14 cellular contexts compared by ENCODE assay signal in the genomic region with DNA sequence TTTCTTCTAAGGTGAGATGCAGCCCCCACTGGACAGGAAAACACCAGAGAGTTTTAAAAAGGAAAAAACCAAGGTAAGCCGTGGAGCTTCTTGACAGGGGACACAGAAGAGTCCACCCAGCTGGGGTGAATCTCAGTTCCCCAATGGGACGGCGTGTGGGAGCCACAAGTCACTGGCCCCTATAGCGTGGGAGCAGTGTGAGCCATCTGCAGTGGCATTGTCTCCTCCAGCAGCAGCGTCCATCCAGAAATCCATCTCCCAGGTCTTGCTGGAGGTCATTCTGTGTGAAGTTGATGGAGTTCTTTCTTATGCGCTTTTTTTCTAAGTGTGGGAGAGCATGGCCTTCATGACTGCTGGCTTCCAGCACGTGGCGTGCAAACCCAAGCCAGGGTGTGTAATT. TPM values are rescaled to one million over a fixed set of nuclear protein-coding genes. Genes with fewer than 3 reads are reported as not detected.
DNase-seq lines count a peak whose midpoint lies in the region; ATAC-seq, FAIRE-seq and TF ChIP-seq lines count a peak whose summit lies in the region.
"Had no signal": no experiment of that assay in that cellular context is flagged by ENCODE, and none has a peak within 500 bp of the region (broad histone marks: within the 10 kb centered on the region; RNA-seq: fewer than 3 reads in every experiment).

No MANE protein-coding gene starts in this region.

- H2AFZ ChIP-seq in MM.1S (ENCODE audit: low read length) (no peak overlapping the region), GM12878 (ENCODE audit: control insufficient read depth, low read depth, low read length) (no peak overlapping the region)

- RAD21 ChIA-PET in GM12878 (lab: Charles Lee; ENCODE audit: unreplicated experiment), result no interaction called here

- in situ Hi-C loops in GM12878 (cut with MboI) (no loop called here), KBM-7 (cut with MboI; ENCODE audit: low pct_unique_long_range_greater_than_20kb, low sequenced_read_pairs) (no loop called here)

- no peaks in the 10 kb centered on the region for H3K27me3 Mint-ChIP-seq in endothelial cell (ENCODE audit: unreplicated experiment)
- H3K27me3 Mint-ChIP-seq: B cell; CD4-positive, alpha-beta memory T cell had no signal

- no peak overlapping the region for H3K4me3 ChIP-seq in BLaER1 treated with 17β-estradiol and CSF1 and Interleukin-3, amounts not matched to agents 10 nM and 100 nM
- no peak overlapping the region; the same call in 1 of the 2 replicates for H3K4me3 ChIP-seq in MM.1S (ENCODE audit: low read length)
- H3K4me3 ChIP-seq in GM12878, result no peak overlapping the region
- H3K4me3 ChIP-seq in mucosa of descending colon, result no peak overlapping the region
- H3K4me3 ChIP-seq: A549, SK-N-MC had no signal

- TF ChIP-seq EP300 in GM12878 (IDR thresholded peaks at IDR 0.05; ENCODE audit: borderline replicate concordance in 1 of 2, control insufficient read depth in 1 of 2, low read depth in 2 of 2, low read length in 2 of 2), result no peak

- POLR2A ChIA-PET in GM10248 (lab: Yijun Ruan, JAX) (no interaction called here), GM12878 (lab: Charles Lee) (no interaction called here)

- no TSS peak for BruUV-seq in GM12878 (replicated peaks; lab: Mats Ljungman, UMichigan)

- TF ChIP-seq POLR2A in GM12878 (IDR thresholded peaks at IDR 0.05; ENCODE audit: low read depth, low read length), result no peak

- TF ChIP-seq RAD21 in GM12878 (IDR thresholded peaks at IDR 0.05; ENCODE audit: insufficient read depth, low read depth, low read length), result no peak

- no peaks in the 10 kb centered on the region for H3K9me3 Mint-ChIP-seq in endothelial cell (ENCODE audit: unreplicated experiment)
- H3K9me3 Mint-ChIP-seq: CD4-positive, alpha-beta memory T cell had no signal

- peak; percentile 48 for ATAC-seq in GM12878
- no peak for ATAC-seq in mucosa of descending colon

- intact Hi-C loops in GM12878 (cut with micrococcal nuclease; ENCODE audit: unreplicated experiment), result no loop called here
- intact Hi-C loops in mucosa of descending colon (cut with DNase I, micrococcal nuclease), result no loop called here

- H3K4me2 ChIP-seq in BLaER1 treated with 17β-estradiol and CSF1 and Interleukin-3, amounts not matched to agents 10 nM and 100 nM, result peak overlapping the region in 10 of 11 experiments; percentile 49 to 89 (median 72); a peak in 19 of 22 replicates
- H3K4me2 ChIP-seq in MM.1S (ENCODE audit: low read depth, low read length) (peak overlapping the region; percentile 78; the same call in 1 of the 2 replicates), GM12878 (ENCODE audit: control insufficient read depth, insufficient read depth) (no peak overlapping the region)
- H3K4me2 ChIP-seq: A549 had no signal

- H3F3A ChIP-seq in MM.1S (ENCODE audit: insufficient read depth, low read length), result peaks cover 21% of the 10 kb centered on the region

- H3K4me1 Mint-ChIP-seq in endothelial cell (ENCODE audit: unreplicated experiment), result peaks cover 14% of the 10 kb centered on the region

- CTCF ChIA-PET in GM10248 (lab: Yijun Ruan, JAX), result interaction anchor here (1.0 to 2.2 kb wide), 5 partner anchors 9 to 83 kb away, joined by 3 to 4 read pairs (median 3); a partner anchor contains a TSS
- CTCF ChIA-PET in GM12878 (lab: Yijun Ruan, JAX), result interaction anchor here (0.6 to 1.3 kb wide), 4 partner anchors 9 to 86 kb away, joined by 3 to 4 read pairs (median 3); a partner anchor contains a TSS

- peaks cover 9 to 29% (median 24%) of the 10 kb centered on the region in 11 experiments; a peak in 21 of 22 replicates for H3K36me3 ChIP-seq in BLaER1 treated with 17β-estradiol and CSF1 and Interleukin-3, amounts not matched to agents 10 nM and 100 nM
- H3K36me3 ChIP-seq in MM.1S (replicated peaks; ENCODE audit: insufficient read depth, low read length) (no peaks in the 10 kb centered on the region), GM12878 (ENCODE audit: control insufficient read depth in 2 of 2, insufficient read depth in 2 of 2, low read length in 1 of 2) (no peaks in the 10 kb centered on the region), mucosa of descending colon (ENCODE audit: low read depth) (no peaks in the 10 kb centered on the region)

- no peak overlapping the region for H3K27ac Mint-ChIP-seq in endothelial cell (ENCODE audit: unreplicated experiment)
- H3K27ac Mint-ChIP-seq: B cell had no signal

- H3K27ac ChIP-seq in BLaER1 treated with 17β-estradiol and CSF1 and Interleukin-3, amounts not matched to agents 10 nM and 100 nM, result no peak overlapping the region
- H3K27ac ChIP-seq in MM.1S (ENCODE audit: low read length) (peak overlapping the region; percentile 75; the same call in 1 of the 2 replicates), GM12878 (ENCODE audit: control insufficient read depth, insufficient read depth) (no peak overlapping the region)
- H3K27ac ChIP-seq: A549, SK-N-MC had no signal

- SMC1A ChIA-PET in GM12878 (lab: Charles Lee; ENCODE audit: uncharacterized antibody, unreplicated experiment), result interaction anchor here (1.3 to 3.8 kb wide), 4 partner anchors 82 to 681 kb away, joined by 3 to 16 read pairs (median 4); no protein-coding TSS in a partner anchor

- WGBS in GM12878 (ENCODE audit: insufficient coverage, insufficient replicate concordance, low lambda C conversion rate, missing lambda C conversion rate), result 98% methylated on average over 8 of the region's 8 CpGs

- H3K9me2 ChIP-seq in MM.1S (replicated peaks; ENCODE audit: insufficient read depth, low read length), result no peaks in the 10 kb centered on the region

- H3K9me3 ChIP-seq in BLaER1 treated with 17β-estradiol and CSF1 and Interleukin-3, amounts not matched to agents 10 nM and 100 nM (replicated peaks in 1 of 11), result no peaks in the 10 kb centered on the region
- no peaks in the 10 kb centered on the region for H3K9me3 ChIP-seq in MM.1S (replicated peaks; ENCODE audit: insufficient read depth, low read length)
- no peaks in the 10 kb centered on the region for H3K9me3 ChIP-seq in GM12878 (replicated peaks; ENCODE audit: control insufficient read depth, insufficient read depth, low read length)
- H3K9me3 ChIP-seq in mucosa of descending colon, result no peaks in the 10 kb centered on the region
- H3K9me3 ChIP-seq: A549, Caco-2 had no signal

- H3K79me2 ChIP-seq in MM.1S (ENCODE audit: low read length), result no peaks in the 10 kb centered on the region
- H3K79me2 ChIP-seq in GM12878 (ENCODE audit: control insufficient read depth, insufficient read depth, low read length), result no peaks in the 10 kb centered on the region

- H3K4me1 ChIP-seq in BLaER1 treated with 17β-estradiol and CSF1 and Interleukin-3, amounts not matched to agents 10 nM and 100 nM, result peaks cover 29 to 52% (median 37%) of the 10 kb centered on the region in 10 experiments
- H3K4me1 ChIP-seq in MM.1S (ENCODE audit: low read length) (peaks cover 18% of the 10 kb centered on the region), GM12878 (ENCODE audit: control insufficient read depth, insufficient read depth, low read length) (peaks cover 24% of the 10 kb centered on the region), mucosa of descending colon (ENCODE audit: low read depth) (peaks cover 3% of the 10 kb centered on the region)
- H3K4me1 ChIP-seq: A549, Caco-2 had no signal

- TF ChIP-seq CTCF in GM10248 (IDR thresholded peaks at IDR 0.05; ENCODE audit: control extremely low read depth, extremely low read depth, low read depth, missing control alignments) (no peak), MM.1S (IDR thresholded peaks at IDR 0.05; ENCODE audit: low read length) (no peak), GM12878 (IDR thresholded peaks at IDR 0.05 in 2 of 3, conservative IDR thresholded peaks at IDR 0.05 in 1 of 3; ENCODE audit: control insufficient read depth in 2 of 3, extremely low read depth in 1 of 3, insufficient read depth in 1 of 3, low read depth in 3 of 3, low read length in 3 of 3) (no peak), endothelial cell (IDR thresholded peaks at IDR 0.05; ENCODE audit: unreplicated experiment) (no peak), mucosa of descending colon (IDR thresholded peaks at IDR 0.05) (no peak)

- peaks cover 0 to 20% (median 0%) of the 10 kb centered on the region in 11 experiments; a peak in 3 of 22 replicates for H4K20me1 ChIP-seq in BLaER1 treated with 17β-estradiol and CSF1 and Interleukin-3, amounts not matched to agents 10 nM and 100 nM
- H4K20me1 ChIP-seq in MM.1S (ENCODE audit: insufficient read depth, low read length) (no peaks in the 10 kb centered on the region), GM12878 (ENCODE audit: control insufficient read depth, insufficient read depth) (no peaks in the 10 kb centered on the region)

- H3K36me3 Mint-ChIP-seq in endothelial cell (ENCODE audit: low read depth, unreplicated experiment), result peaks cover 10% of the 10 kb centered on the region

- peak; percentile 3 for DNase-seq in GM10248 (ENCODE audit: extremely low spot score)
- no peak for DNase-seq in MM.1S
- no peak for DNase-seq in GM12878 (ENCODE audit: low read depth, low spot score)
- DNase-seq in kidney glomerular epithelial cell (lab: John Stamatoyannopoulos, UW), result no peak
- no peak for DNase-seq in endothelial cell (ENCODE audit: low spot score)
- DNase-seq in KBM-7, result no peak
- no peak for DNase-seq in mucosa of descending colon
- DNase-seq: NCI-H524 treated with DMSO at 0.1 percent for 48 hours had no signal

- H3K4me3 Mint-ChIP-seq in endothelial cell (ENCODE audit: unreplicated experiment), result no peak overlapping the region
- H3K4me3 Mint-ChIP-seq: B cell had no signal

- H3K27me3 ChIP-seq in BLaER1 treated with 17β-estradiol and CSF1 and Interleukin-3, amounts not matched to agents 10 nM and 100 nM, result peaks cover 0 to 10% (median 0%) of the 10 kb centered on the region in 11 experiments; a peak in 3 of 22 replicates
- no peaks in the 10 kb centered on the region for H3K27me3 ChIP-seq in MM.1S (replicated peaks; ENCODE audit: insufficient read depth, low read length)
- H3K27me3 ChIP-seq in GM12878 (replicated peaks in 1 of 2; ENCODE audit: control insufficient read depth in 2 of 2, insufficient read depth in 2 of 2, low read length in 1 of 2), result no peaks in the 10 kb centered on the region

- FAIRE-seq in GM12878 (lab: Jason Lieb, UNC), result no peak
- FAIRE-seq: A549 had no signal

- H3K9ac ChIP-seq in BLaER1 treated with 17β-estradiol and CSF1 and Interleukin-3, amounts not matched to agents 10 nM and 100 nM, result no peak overlapping the region
- H3K9ac ChIP-seq in MM.1S (ENCODE audit: low read length), result peak overlapping the region; percentile 2; the same call in 1 of the 2 replicates
- no peak overlapping the region for H3K9ac ChIP-seq in GM12878 (ENCODE audit: control insufficient read depth, insufficient read depth, low read length)

RNA-seq across cellular contexts. Expression of a gene that starts 17.9 kb away (rescaled TPM):
- 10.9 and 11.1 TPM in 2 replicates for total RNA-seq in GM12878 (2013; cell fraction: nucleolus; rRNA removed)
- total RNA-seq in GM12878 (2014; rRNA removed) (4.0 and 4.2 TPM in 2 replicates), GM12878 (2014; rRNA removed; fragmentation: Illumina TruSeq; extraction: Trizol) (3.2 and 4.2 TPM in 2 replicates), GM12878 (2021) (4.3 and 4.4 TPM in 2 replicates), endothelial cell (ENCODE audit: unreplicated experiment) (7.9 TPM), mucosa of descending colon (10 to 100 TPM in 2 of 3 donors, 1 to 10 TPM in 1; 6.6 to 11.7 (median 10.9) TPM)
- polyA plus RNA-seq in GM12878 (2011; ENCODE audit: low read depth), result 2.5 TPM
- polyA plus RNA-seq in GM12878 (2011; rRNA removed) (10.3 and 10.5 TPM in 2 replicates), GM12878 (2014; fragmentation: Illumina TruSeq; extraction: Trizol) (4.0 TPM in 2 replicates), GM12878 (2014; fragmentation: Nextera tagmentation; extraction: Ambion mirVana) (1 to 10 TPM; 4.7 to 5.6 TPM), GM12878 (2014; rRNA removed) (4.0 and 5.6 TPM in 2 replicates), GM12878 (2016; fragmentation: Nextera tagmentation; extraction: Ambion mirVana) (1 to 10 TPM; 6.5 to 6.9 TPM)
- polyA plus RNA-seq in GM12878 (2011; cell fraction: cytosol; rRNA removed), result 6.4 and 6.7 TPM in 2 replicates
- polyA plus RNA-seq in GM12878 (2011; cell fraction: nucleus; rRNA removed), result 14.7 and 17.7 TPM in 2 replicates
- polyA plus RNA-seq in GM12878 (2012), result 2.1 and 2.5 TPM in 2 replicates
- 10.7 and 16.9 TPM in 2 replicates for polyA minus RNA-seq in GM12878 (2011; rRNA and poly(A)+ RNA removed)
- 2.9 and 6.7 TPM in 2 replicates for polyA minus RNA-seq in GM12878 (2011; cell fraction: cytosol; rRNA and poly(A)+ RNA removed)
- 3.4 and 6.4 TPM in 2 replicates for polyA minus RNA-seq in GM12878 (2011; cell fraction: nucleus; rRNA and poly(A)+ RNA removed)
